In genomic region chr7:144862612-144863319, GRCh38 we compare ENCODE assay signal across 30 cellular contexts.
"Had no signal": no experiment of that assay in that cellular context is flagged by ENCODE, and none has a peak within 500 bp of the region (broad histone marks: within the 10 kb centered on the region; RNA-seq: fewer than 3 reads in every experiment).

No MANE protein-coding gene starts in this region.

- ATAC-seq: activated CD8-positive, alpha-beta T cell treated with anti-CD3 and anti-CD28 coated beads for 36 hours; activated naive CD4-positive, alpha-beta T cell treated with anti-CD3 and anti-CD28 coated beads, Interleukin-2, amount 50 U/mL, for 72 hours; body of pancreas; SK-N-SH treated with all-trans-retinoic acid at 6 μM for 48 hours had no signal

- H3K4me1 ChIP-seq: adrenal gland, body of pancreas, breast epithelium, SJSA1 had no signal

- H3K9me3 Mint-ChIP-seq: activated CD8-positive, alpha-beta T cell treated with anti-CD3 and anti-CD28 coated beads for 36 hours; activated naive CD4-positive, alpha-beta T cell treated with anti-CD3 and anti-CD28 coated beads for 36 hours; activated naive CD4-positive, alpha-beta T cell treated with anti-CD3 and anti-CD28 coated beads, Interleukin-2, amount 50 U/mL, for 72 hours; activated T-helper 1 cell treated with anti-CD3 and anti-CD28 coated beads, Interleukin-12 subunit alpha, Interleukin-12 subunit beta, Interleukin-2, Interleukin-4 antibody, amounts not matched to agents 30 ng/mL and 10 ng/mL and 1 ng/mL, durations not matched to agents 14 hours and 24 hours and 36 hours had no signal

- H3K4me3 Mint-ChIP-seq: activated CD8-positive, alpha-beta T cell treated with anti-CD3 and anti-CD28 coated beads for 36 hours; activated naive CD4-positive, alpha-beta T cell treated with anti-CD3 and anti-CD28 coated beads for 36 hours; activated T-helper 1 cell treated with anti-CD3 and anti-CD28 coated beads, Interleukin-12 subunit alpha, Interleukin-12 subunit beta, Interleukin-2, Interleukin-4 antibody, amounts not matched to agents 30 ng/mL and 10 ng/mL and 1 ng/mL, durations not matched to agents 14 hours and 24 hours and 36 hours had no signal

- H3K27me3 ChIP-seq: adrenal gland, body of pancreas, breast epithelium, SJSA1 had no signal

- DNase-seq: activated CD4-positive, alpha-beta T cell treated with anti-CD3 and anti-CD28 coated beads for 1 hour; activated CD4-positive, alpha-beta T cell treated with anti-CD3 and anti-CD28 coated beads for 48 hours; activated CD4-positive, CD25-positive, alpha-beta regulatory T cell; activated CD8-positive, alpha-beta T cell treated with anti-CD3 and anti-CD28 coated beads for 36 hours; activated gamma-delta T cell treated with Interleukin-2 at 50 U/mL for 16 hours; activated naive CD4-positive, alpha-beta T cell treated with anti-CD3 and anti-CD28 coated beads for 36 hours; activated T-cell treated with anti-CD3 and anti-CD28 coated beads, Interleukin-2, amount 50 U/mL, for 1 hour; adrenal gland; body of pancreas; IMR-90; Karpas-422; KBM-7; NCI-H1105; NCI-H1417 treated with DMSO at 0.1 percent for 48 hours; NCI-H187 treated with DMSO at 0.1 percent for 48 hours; NCI-H2081; NCI-H226; NCI-H446 treated with DMSO at 0.1 percent for 48 hours; NCI-H524; NCI-H69; Right ventricle myocardium superior; T-helper 1 cell; T-helper 2 cell; T-helper 9 cell; WERI-Rb-1 had no signal

- H3K27ac ChIP-seq: adrenal gland, body of pancreas, breast epithelium, SJSA1, WERI-Rb-1 had no signal

- H3K36me3 Mint-ChIP-seq: activated naive CD4-positive, alpha-beta T cell treated with anti-CD3 and anti-CD28 coated beads, Interleukin-2, amount 50 U/mL, for 72 hours had no signal

- H3K27ac Mint-ChIP-seq: activated CD8-positive, alpha-beta T cell treated with anti-CD3 and anti-CD28 coated beads for 36 hours; activated naive CD4-positive, alpha-beta T cell treated with anti-CD3 and anti-CD28 coated beads for 36 hours; activated naive CD4-positive, alpha-beta T cell treated with anti-CD3 and anti-CD28 coated beads, Interleukin-2, amount 50 U/mL, for 72 hours; activated T-helper 1 cell treated with anti-CD3 and anti-CD28 coated beads, Interleukin-12 subunit alpha, Interleukin-12 subunit beta, Interleukin-2, Interleukin-4 antibody, amounts not matched to agents 30 ng/mL and 10 ng/mL and 1 ng/mL, durations not matched to agents 14 hours and 24 hours and 36 hours had no signal

- H3K9me3 ChIP-seq: adrenal gland, body of pancreas, breast epithelium, SJSA1 had no signal

- H3K27me3 Mint-ChIP-seq: activated CD8-positive, alpha-beta T cell treated with anti-CD3 and anti-CD28 coated beads for 36 hours had no signal

- H3K4me3 ChIP-seq: adrenal gland, body of pancreas, breast epithelium, SJSA1 had no signal

- H3K36me3 ChIP-seq: adrenal gland, breast epithelium, SJSA1, WERI-Rb-1 had no signal
